ENCODE assay signal across 10 cellular contexts in genomic region chr14:92397140-92397815, GRCh38.
DNase-seq lines count a peak whose midpoint lies in the region; ATAC-seq, FAIRE-seq and TF ChIP-seq lines count a peak whose summit lies in the region.
"Had no signal": no experiment of that assay in that cellular context is flagged by ENCODE, and none has a peak within 500 bp of the region (broad histone marks: within the 10 kb centered on the region; RNA-seq: fewer than 3 reads in every experiment).

No MANE protein-coding gene starts in this region.

- POLR2A ChIA-PET in OCI-LY7 (lab: Charles Lee), result no interaction called here

- TF ChIP-seq CTCF in fibroblast of lung (conservative IDR thresholded peaks at IDR 0.05 in 1 of 2, IDR thresholded peaks at IDR 0.05 in 1 of 2; ENCODE audit: low read depth in 1 of 2, low read length in 2 of 2), result no peak
- no peak for TF ChIP-seq CTCF in psoas muscle (IDR thresholded peaks at IDR 0.05)
- no peak for TF ChIP-seq CTCF in OCI-LY7 (conservative IDR thresholded peaks at IDR 0.05; ENCODE audit: low read length)
- no peak for TF ChIP-seq CTCF in Peyer's patch (IDR thresholded peaks at IDR 0.05)

- DNase-seq in GM23248 (peak; percentile 95), RCC 7860 (ENCODE audit: low spot score) (peak; percentile 58), fibroblast of lung (ENCODE audit: low read depth in 2 of 2) (peak; percentile 52 to 74), skeletal muscle cell (ENCODE audit: low read depth) (peak; percentile 39), psoas muscle (no peak), OCI-LY7 (ENCODE audit: low spot score) (no peak), Peyer's patch (no peak)
- DNase-seq in stimulated activated CD8-positive, alpha-beta memory T cell treated with anti-CD3 and anti-CD28 coated beads, Interleukin-4, amount 100 ng/mL, for 48 hours, result no peak
- DNase-seq: activated naive CD4-positive, alpha-beta T cell treated with anti-CD3 and anti-CD28 coated beads, Interleukin-2, amount 10 ng/mL, durations not matched to agents 7 days and 5 days had no signal

- H3K27ac ChIP-seq in GM23248 (peak overlapping the region; percentile 83), fibroblast of lung (ENCODE audit: insufficient read depth, low read length) (no peak overlapping the region), psoas muscle (no peak overlapping the region), OCI-LY7 (ENCODE audit: low read depth, low read length, poor library complexity, severe bottlenecking) (no peak overlapping the region), Peyer's patch (no peak overlapping the region)
- H3K27ac ChIP-seq: gastroesophageal sphincter had no signal

- H3K4me2 ChIP-seq in GM23248 (ENCODE audit: unreplicated experiment) (peak overlapping the region; percentile 69), fibroblast of lung (ENCODE audit: extremely low read depth, insufficient read depth, low read length) (peak overlapping the region; percentile 81), OCI-LY7 (ENCODE audit: low read length) (no peak overlapping the region)

- no peak for TF ChIP-seq POLR2A in Peyer's patch (IDR thresholded peaks at IDR 0.05)

- H2AFZ ChIP-seq in GM23248, result peak overlapping the region; percentile 51; the same call in 1 of the 2 replicates
- no peak overlapping the region for H2AFZ ChIP-seq in fibroblast of lung (ENCODE audit: low read length)
- no peak overlapping the region for H2AFZ ChIP-seq in OCI-LY7 (ENCODE audit: low read length)

- H4K20me1 ChIP-seq in GM23248 (ENCODE audit: insufficient read depth) (no peaks in the 10 kb centered on the region), fibroblast of lung (ENCODE audit: control insufficient read depth, extremely low read depth, insufficient read depth, low read length) (no peaks in the 10 kb centered on the region), OCI-LY7 (ENCODE audit: insufficient read depth, low read length) (no peaks in the 10 kb centered on the region)

- peak overlapping the region; percentile 45 for H3K9ac ChIP-seq in GM23248
- H3K9ac ChIP-seq in fibroblast of lung (ENCODE audit: insufficient read depth, low read length), result no peak overlapping the region

- H3K79me2 ChIP-seq in GM23248 (ENCODE audit: insufficient read depth), result no peaks in the 10 kb centered on the region
- no peaks in the 10 kb centered on the region for H3K79me2 ChIP-seq in fibroblast of lung (ENCODE audit: control insufficient read depth, insufficient read depth, low read length)
- H3K79me2 ChIP-seq in OCI-LY7 (ENCODE audit: insufficient read depth, low read depth, low read length), result no peaks in the 10 kb centered on the region

- peaks cover 15% of the 10 kb centered on the region; the same call in 1 of the 2 replicates for H3F3A ChIP-seq in GM23248 (ENCODE audit: insufficient read depth)

- in situ Hi-C loops in GM23248 (cut with MboI), result no loop called here

- FAIRE-seq in RCC 7860 (lab: Jason Lieb, UNC), result no peak

- H3K4me1 ChIP-seq in GM23248 (ENCODE audit: insufficient read depth), result peaks cover 29% of the 10 kb centered on the region
- peaks cover 8% of the 10 kb centered on the region for H3K4me1 ChIP-seq in fibroblast of lung (ENCODE audit: control insufficient read depth, extremely low read depth, insufficient read depth, low read length)
- H3K4me1 ChIP-seq in psoas muscle, result no peaks in the 10 kb centered on the region
- H3K4me1 ChIP-seq in OCI-LY7 (ENCODE audit: insufficient read depth, low read length, poor library complexity, severe bottlenecking), result peaks cover 14% of the 10 kb centered on the region
- H3K4me1 ChIP-seq in Peyer's patch, result no peaks in the 10 kb centered on the region

- H3K9me3 ChIP-seq in GM23248 (ENCODE audit: low read depth) (no peaks in the 10 kb centered on the region), fibroblast of lung (ENCODE audit: control insufficient read depth, insufficient read depth, low read depth, low read length) (no peaks in the 10 kb centered on the region), psoas muscle (no peaks in the 10 kb centered on the region), OCI-LY7 (ENCODE audit: low read length) (no peaks in the 10 kb centered on the region), Peyer's patch (no peaks in the 10 kb centered on the region)
- H3K9me3 ChIP-seq: gastroesophageal sphincter had no signal

- CTCF ChIA-PET in OCI-LY7 (lab: Charles Lee; ENCODE audit: unreplicated experiment), result interaction anchor here (0.5 kb wide), 1 partner anchor 1993 kb away, joined by 3 read pairs; no protein-coding TSS in a partner anchor

- H3K36me3 ChIP-seq in GM23248 (ENCODE audit: low read depth) (no peaks in the 10 kb centered on the region), fibroblast of lung (ENCODE audit: control insufficient read depth, insufficient read depth, low read length) (no peaks in the 10 kb centered on the region), psoas muscle (ENCODE audit: insufficient read depth in 1 of 2, low read depth in 1 of 2) (no peaks in the 10 kb centered on the region), OCI-LY7 (ENCODE audit: insufficient read depth, low read length) (no peaks in the 10 kb centered on the region), Peyer's patch (no peaks in the 10 kb centered on the region)
- H3K36me3 ChIP-seq: gastroesophageal sphincter had no signal

- no peak for ATAC-seq in psoas muscle
- ATAC-seq: gastroesophageal sphincter had no signal

- H3K9me2 ChIP-seq in GM23248 (ENCODE audit: insufficient read depth) (no peaks in the 10 kb centered on the region), OCI-LY7 (ENCODE audit: insufficient read depth, low read length) (no peaks in the 10 kb centered on the region)

- WGBS in GM23248 (ENCODE audit: low coverage in 1 of 2, low lambda C conversion rate in 2 of 2, missing lambda C conversion rate in 2 of 2), 2 experiments, result 4 to 6% methylated on average over 8 of the region's 8 CpGs
- WGBS in psoas muscle, 3 donors, result 25 to 30% (median 28%) methylated on average over 8 of the region's 8 CpGs

- H3K27me3 ChIP-seq in GM23248 (replicated peaks; ENCODE audit: insufficient read depth), result no peaks in the 10 kb centered on the region
- no peaks in the 10 kb centered on the region for H3K27me3 ChIP-seq in fibroblast of lung (ENCODE audit: control insufficient read depth, insufficient read depth, low read length)
- H3K27me3 ChIP-seq in psoas muscle (ENCODE audit: insufficient read depth in 3 of 3, low read length in 2 of 3), result peaks cover 0 to 5% (median 0%) of the 10 kb centered on the region in 3 donors
- H3K27me3 ChIP-seq in Peyer's patch, result no peaks in the 10 kb centered on the region
- H3K27me3 ChIP-seq: gastroesophageal sphincter had no signal

- peak overlapping the region; percentile 35 for H3K4me3 ChIP-seq in GM23248
- H3K4me3 ChIP-seq in fibroblast of lung (replicated peaks in 1 of 4; ENCODE audit: control extremely low read depth in 1 of 4, insufficient read depth in 1 of 4, low read depth in 3 of 4, low read length in 4 of 4), result no peak overlapping the region
- H3K4me3 ChIP-seq in skeletal muscle cell (ENCODE audit: low read depth, low read length), result no peak overlapping the region
- H3K4me3 ChIP-seq in psoas muscle, result no peak overlapping the region
- H3K4me3 ChIP-seq in OCI-LY7 (ENCODE audit: low read depth, low read length, poor library complexity, severe bottlenecking), result no peak overlapping the region
- H3K4me3 ChIP-seq in Peyer's patch, result no peak overlapping the region
- H3K4me3 ChIP-seq: gastroesophageal sphincter had no signal

- BruUV-seq in OCI-LY7 (replicated peaks; lab: Mats Ljungman, UMichigan), result no TSS peak

- intact Hi-C loops in psoas muscle (cut with DNase I) (no loop called here), OCI-LY7 (cut with micrococcal nuclease; ENCODE audit: unreplicated experiment) (no loop called here)

Comparison
In these comparisons a context has a peak if more than half of its experiments do, and no peak if none do; other contexts are left out.
1. DNase-seq: peak in GM23248 (single experiment), RCC 7860 (single experiment), fibroblast of lung (2 of 2) and skeletal muscle cell (single experiment); none in stimulated activated CD8-positive, alpha-beta memory T cell treated with anti-CD3 and anti-CD28 coated beads, Interleukin-4, amount 100 ng/mL, for 48 hours (single experiment), psoas muscle (0 of 2), OCI-LY7 (single experiment) and Peyer's patch (0 of 3).